In the genomic region with DNA sequence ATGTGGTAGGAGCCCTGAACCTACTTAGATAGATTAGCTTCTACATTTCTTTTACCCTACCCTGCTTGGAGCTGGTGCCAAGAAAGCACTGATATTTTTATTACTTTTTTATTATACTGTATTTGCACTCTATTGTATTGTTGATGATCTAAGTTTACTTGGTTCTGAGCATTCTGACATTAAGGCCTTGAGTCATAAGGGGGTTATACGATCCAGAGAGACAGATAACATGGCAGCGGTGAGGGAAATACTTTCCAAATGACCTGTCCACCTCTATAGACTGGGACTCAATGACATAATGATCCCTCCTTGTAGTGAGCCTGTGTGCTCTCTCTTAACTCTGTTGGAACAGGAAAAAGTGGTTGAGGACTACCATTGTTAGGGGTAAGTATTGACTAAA, we compare ENCODE assay signal across 11 cellular contexts.
A peak's percentile ranks its signal among the peaks of the same experiment; 100 is the strongest.
DNase-seq lines count a peak whose midpoint lies in the region; ATAC-seq and TF ChIP-seq lines count a peak whose summit lies in the region.
"Had no signal": no experiment of that assay in that cellular context is flagged by ENCODE, and none has a peak within 500 bp of the region (broad histone marks: within the 10 kb centered on the region; RNA-seq: fewer than 3 reads in every experiment).

No MANE protein-coding gene starts in this region.

- no peaks in the 10 kb centered on the region for H3K27me3 Mint-ChIP-seq in central memory CD8-positive, alpha-beta T cell
- H3K27me3 Mint-ChIP-seq: IgD-negative memory B cell had no signal

- no peak for TF ChIP-seq CTCF in right lobe of liver (IDR thresholded peaks at IDR 0.05)

- H3K27me3 ChIP-seq in right lobe of liver, result no peaks in the 10 kb centered on the region

- peak overlapping the region; percentile 55 for H3K27ac Mint-ChIP-seq in central memory CD8-positive, alpha-beta T cell (ENCODE audit: low read depth)

- no peaks in the 10 kb centered on the region for H3K9me3 Mint-ChIP-seq in central memory CD8-positive, alpha-beta T cell
- H3K9me3 Mint-ChIP-seq: IgD-negative memory B cell had no signal

- no peak for TF ChIP-seq POLR2A in right lobe of liver (IDR thresholded peaks at IDR 0.05)

- H3K36me3 ChIP-seq in right lobe of liver, result peaks cover 0 to 28% (median 11%) of the 10 kb centered on the region in 4 donors

- no peak for ATAC-seq in central memory CD8-positive, alpha-beta T cell (replicated peaks; ENCODE audit: extremely low read depth, poor library complexity, severe bottlenecking)
- ATAC-seq in right lobe of liver, result no peak

- H3K36me3 Mint-ChIP-seq in central memory CD8-positive, alpha-beta T cell (ENCODE audit: insufficient read depth), result peaks cover 25% of the 10 kb centered on the region

- intact Hi-C loops in right lobe of liver (cut with DNase I), result no loop called here

- H3K4me3 ChIP-seq in right lobe of liver, result no peak overlapping the region
- H3K4me3 ChIP-seq: HAP-1 had no signal

- DNase-seq in EH (ENCODE audit: low read depth) (peak; percentile 76), NCI-H226 (peak; percentile 83), myocyte (ENCODE audit: low read depth) (peak; percentile 68), AML-193 (lab: John Stamatoyannopoulos, UW) (no peak), T-helper 1 cell (no peak), NCI-H2081 treated with DMSO at 0.1 percent for 48 hours (lab: John Stamatoyannopoulos, UW) (no peak), right lobe of liver (no peak)
- DNase-seq in central memory CD8-positive, alpha-beta T cell (ENCODE audit: low spot score in 2 of 2), result no peak
- DNase-seq: WERI-Rb-1 had no signal

- H3K4me1 ChIP-seq in right lobe of liver, result no peaks in the 10 kb centered on the region
- H3K4me1 ChIP-seq: HAP-1 had no signal

- no peaks in the 10 kb centered on the region for H3K9me3 ChIP-seq in right lobe of liver
- H3K9me3 ChIP-seq: HAP-1 had no signal

- no peak overlapping the region for H3K27ac ChIP-seq in right lobe of liver
- H3K27ac ChIP-seq: WERI-Rb-1 had no signal

- H3K4me3 Mint-ChIP-seq in central memory CD8-positive, alpha-beta T cell, result no peak overlapping the region
- H3K4me3 Mint-ChIP-seq: IgD-negative memory B cell had no signal

- WGBS in right lobe of liver (ENCODE audit: insufficient coverage, low coverage, low lambda C conversion rate, missing lambda C conversion rate), result 96% methylated on average over 2 of the region's 2 CpGs

- H3K4me1 Mint-ChIP-seq in central memory CD8-positive, alpha-beta T cell, result peaks cover 60% of the 10 kb centered on the region

Comparison
In these comparisons a context has a peak if more than half of its experiments do, and no peak if none do; other contexts are left out.
1. DNase-seq: peak in EH (single experiment), NCI-H226 (single experiment) and myocyte (single experiment); none in central memory CD8-positive, alpha-beta T cell (0 of 2), AML-193 (0 of 2), T-helper 1 cell (0 of 5), NCI-H2081 treated with DMSO at 0.1 percent for 48 hours (single experiment) and right lobe of liver (0 of 3).